In genomic region chr1:201361652-201362504, GRCh38 we compare ENCODE assay signal across 9 cellular contexts. TPM values are rescaled to one million over a fixed set of nuclear protein-coding genes. Genes with fewer than 3 reads are reported as not detected.
A peak's percentile ranks its signal among the peaks of the same experiment; 100 is the strongest.
DNase-seq lines count a peak whose midpoint lies in the region; ATAC-seq, FAIRE-seq and TF ChIP-seq lines count a peak whose summit lies in the region.
"Had no signal": no experiment of that assay in that cellular context is flagged by ENCODE, and none has a peak within 500 bp of the region (broad histone marks: within the 10 kb centered on the region; RNA-seq: fewer than 3 reads in every experiment).

No MANE protein-coding gene starts in this region.

- no peak for TF ChIP-seq POLR2A in A549 (IDR thresholded peaks at IDR 0.05; ENCODE audit: low read length)

- no peak for FAIRE-seq in A549 (lab: Jason Lieb, UNC)

- TF ChIP-seq RAD21 in A549 (conservative IDR thresholded peaks at IDR 0.05 in 1 of 2, IDR thresholded peaks at IDR 0.05 in 1 of 2) = peak; percentile 96 to 99

- H3K9ac ChIP-seq in adipocyte (ENCODE audit: low read length) = no peak overlapping the region

- H3K27me3 ChIP-seq in adipocyte (replicated peaks; ENCODE audit: control insufficient read depth, insufficient read depth, low read length) (peaks cover 61% of the 10 kb centered on the region), right atrium auricular region (no peaks in the 10 kb centered on the region)

- no peak overlapping the region for H3K4me2 ChIP-seq in A549

- H3K36me3 ChIP-seq in adipocyte (ENCODE audit: control insufficient read depth, insufficient read depth, low read length, severe bottlenecking) = no peaks in the 10 kb centered on the region
- H3K36me3 ChIP-seq in right atrium auricular region = peaks cover 82% of the 10 kb centered on the region

- peak; percentile 75 to 91; a peak in 5 of 6 replicates for ATAC-seq in A549
- ATAC-seq in HG03280 (IDR thresholded peaks at IDR 0.05; ENCODE audit: unreplicated experiment) = no peak

- H3K4me1 ChIP-seq in A549 (no peaks in the 10 kb centered on the region; the same call in 2 of the 3 replicates), adipocyte (ENCODE audit: control insufficient read depth, insufficient read depth, low read length) (no peaks in the 10 kb centered on the region), right atrium auricular region (peaks cover 0 to 7% of the 10 kb centered on the region in 2 donors)

- H3K9me3 ChIP-seq in A549 (no peaks in the 10 kb centered on the region), adipocyte (ENCODE audit: control insufficient read depth, low read length) (no peaks in the 10 kb centered on the region), right atrium auricular region (no peaks in the 10 kb centered on the region)

- no peak for TF ChIP-seq EP300 in A549 (IDR thresholded peaks at IDR 0.05)

- WGBS in A549 (ENCODE audit: missing lambda C conversion rate) = 34% methylated on average over 10 of the region's 10 CpGs

- POLR2A ChIA-PET in A549 (lab: Yijun Ruan, JAX) = no interaction called here

- CTCF ChIA-PET in A549 (lab: Yijun Ruan, JAX) = interaction anchor here (0.6 to 17.3 kb wide), 68 partner anchors 9 to 517 kb away, joined by 3 to 480 read pairs (median 6); partner anchors contain the start of genes CSRP1 and TNNT2

- TF ChIP-seq CTCF in A549 (IDR thresholded peaks at IDR 0.05) (peak; percentile 91), right atrium auricular region (IDR thresholded peaks at IDR 0.05) (peak; percentile 41 to 82)

- DNase-seq in A549 (ENCODE audit: low read depth in 1 of 2, low spot score in 1 of 2) = peak; percentile 47 to 96
- DNase-seq in GM03348 (ENCODE audit: low spot score) = peak; percentile 92
- peak; percentile 4 for DNase-seq in NCI-H146 treated with DMSO at 0.1 percent for 48 hours (lab: John Stamatoyannopoulos, UW; ENCODE audit: unreplicated experiment)
- DNase-seq in adipocyte (ENCODE audit: low read depth) = peak; percentile 76
- DNase-seq in right atrium auricular region (ENCODE audit: low spot score) = no peak
- peak; percentile 14 for DNase-seq in stimulated activated CD4-positive, alpha-beta T cell treated with anti-CD3 and anti-CD28 coated beads, Interleukin-4, amount 100 ng/mL, for 24 hours
- no peak for DNase-seq in activated gamma-delta T cell treated with Interleukin-2 at 50 U/mL for 16 hours

- H3K4me3 ChIP-seq in A549 (no peak overlapping the region), adipocyte (ENCODE audit: low read length) (no peak overlapping the region), right atrium auricular region (no peak overlapping the region)

- H3K27ac ChIP-seq in A549 = peak overlapping the region in 1 of 2 experiments; percentile 50; a peak in 3 of 6 replicates
- H3K27ac ChIP-seq in right atrium auricular region = peak overlapping the region; percentile 43 to 45

TF ChIP-seq in A549, 52 proteins besides CTCF, POLR2A, EP300 and RAD21:
- peak; percentile 99 for TF ChIP-seq SMC3 (IDR thresholded peaks at IDR 0.05)
- TF ChIP-seq ZFP36 (IDR thresholded peaks at IDR 0.05; ENCODE audit: borderline replicate concordance, partially characterized antibody) = no peak

RNA-seq across cellular contexts. Expression of gene TNNT2, which starts 15.6 kb away (rescaled TPM):
- polyA plus RNA-seq in A549 (2011; rRNA removed) (not detected in 2 replicates), A549 (2017; fragmentation: RNase III; extraction: RNeasy Plus Mini Kit Qiagen cat#74134 plus additional on column Dnase treatment) (0.09 to 0.10 TPM (median 0.09 TPM) in 3 replicates)
- not detected in 2 replicates for polyA plus RNA-seq in A549 (2012; cell fraction: cytosol; rRNA removed)
- not detected in 2 replicates for polyA plus RNA-seq in A549 (2012; cell fraction: nucleus; rRNA removed)
- 0.10 TPM in 1 of 2 replicates, not detected in the other for polyA minus RNA-seq in A549 (2011; rRNA and poly(A)+ RNA removed)
- over 10,000 TPM in 1 of 2 donors, 1,000 to 10,000 TPM in 1; 4,112 to 12,321 TPM for total RNA-seq in right atrium auricular region
- total RNA-seq: subcutaneous adipose tissue had no signal

RNA-seq across cellular contexts. Expression of gene LAD1, which starts 37.2 kb away (rescaled TPM):
- polyA plus RNA-seq in A549 (2011; rRNA removed) (0.19 and 0.26 TPM in 2 replicates), A549 (2017; fragmentation: RNase III; extraction: RNeasy Plus Mini Kit Qiagen cat#74134 plus additional on column Dnase treatment) (0.67 to 1.1 TPM (median 0.87 TPM) in 3 replicates)
- polyA plus RNA-seq in A549 (2012; cell fraction: cytosol; rRNA removed) = 0.10 and 0.16 TPM in 2 replicates
- 0.09 and 0.30 TPM in 2 replicates for polyA plus RNA-seq in A549 (2012; cell fraction: nucleus; rRNA removed)
- 0.49 and 0.83 TPM in 2 replicates for polyA minus RNA-seq in A549 (2011; rRNA and poly(A)+ RNA removed)
- 1 to 10 TPM; 1.4 to 8.8 TPM for total RNA-seq in right atrium auricular region

RNA-seq across cellular contexts. Expression of gene TNNI1, which starts 59.7 kb away (rescaled TPM):
- not detected in 2 replicates for polyA plus RNA-seq in A549 (2011; rRNA removed)
- 0.05 TPM in 1 of 2 replicates, not detected in the other for polyA plus RNA-seq in A549 (2012; cell fraction: cytosol; rRNA removed)
- polyA plus RNA-seq in A549 (2012; cell fraction: nucleus; rRNA removed) = 0.45 TPM in 1 of 2 replicates, not detected in the other
- polyA plus RNA-seq in A549 (2017; fragmentation: RNase III; extraction: RNeasy Plus Mini Kit Qiagen cat#74134 plus additional on column Dnase treatment) = not detected in 3 replicates
- polyA minus RNA-seq in A549 (2011; rRNA and poly(A)+ RNA removed) = not detected in 2 replicates
- total RNA-seq in right atrium auricular region = 100 to 1,000 TPM in 1 of 2 donors, 10 to 100 TPM in 1; 17.5 to 177 TPM
- total RNA-seq: subcutaneous adipose tissue had no signal

Comparison
In these comparisons a context has a peak if more than half of its experiments do, and no peak if none do; other contexts are left out.
1. DNase-seq: peak in A549 (2 of 2), GM03348 (single experiment), NCI-H146 treated with DMSO at 0.1 percent for 48 hours (single experiment), adipocyte (single experiment) and stimulated activated CD4-positive, alpha-beta T cell treated with anti-CD3 and anti-CD28 coated beads, Interleukin-4, amount 100 ng/mL, for 24 hours (single experiment); none in right atrium auricular region (single experiment) and activated gamma-delta T cell treated with Interleukin-2 at 50 U/mL for 16 hours (single experiment).